15 cellular contexts compared by ENCODE assay signal in the genomic region with DNA sequence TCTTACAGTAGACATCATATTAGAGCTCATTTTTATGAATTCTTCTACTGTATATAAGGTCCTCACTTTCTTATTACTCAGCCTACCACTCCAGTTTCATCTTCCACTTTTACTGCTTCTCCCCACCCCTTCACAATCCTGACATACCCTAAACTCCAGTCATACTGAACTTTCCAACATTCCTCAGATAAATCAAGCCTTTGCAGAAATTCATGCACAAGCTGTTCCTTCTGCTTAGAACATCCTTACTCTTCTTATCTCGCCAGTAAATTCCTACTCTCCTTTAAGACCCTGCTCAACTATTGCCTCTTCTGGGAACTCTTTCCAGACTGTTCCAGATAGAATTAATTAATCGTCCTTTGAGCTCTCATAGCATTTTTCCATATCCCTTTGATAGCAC. TPM values are rescaled to one million over a fixed set of nuclear protein-coding genes. Genes with fewer than 3 reads are reported as not detected.
DNase-seq lines count a peak whose midpoint lies in the region; ATAC-seq and TF ChIP-seq lines count a peak whose summit lies in the region.
"Had no signal": no experiment of that assay in that cellular context is flagged by ENCODE, and none has a peak within 500 bp of the region (broad histone marks: within the 10 kb centered on the region; RNA-seq: fewer than 3 reads in every experiment).

No MANE protein-coding gene starts in this region.

- DNase-seq in AG10803 (ENCODE audit: low read depth) (peak; percentile 86), LHCN-M2 (ENCODE audit: low read depth) (peak; percentile 77), epithelial cell of esophagus (ENCODE audit: low read depth) (peak; percentile 7), myocyte (ENCODE audit: low read depth) (peak; percentile 36), iPS-NIHi7 (ENCODE audit: extremely low spot score) (no peak)
- DNase-seq: activated CD4-positive, alpha-beta memory T cell treated with anti-CD3 and anti-CD28 coated beads, Interleukin-2, amount 10 ng/mL, durations not matched to agents 7 days and 5 days; CD4-positive, alpha-beta T cell; gastrocnemius medialis; GDM1; SHP77; stimulated activated CD4-positive, alpha-beta T cell treated with anti-CD3 and anti-CD28 coated beads, Interleukin-1b, Interleukin-23, amount 100 ng/mL, for 48 hours had no signal

- ATAC-seq in GM19035 (IDR thresholded peaks at IDR 0.05; ENCODE audit: unreplicated experiment) (no peak), GM18517 (IDR thresholded peaks at IDR 0.05; ENCODE audit: unreplicated experiment) (no peak), GM19463 (IDR thresholded peaks at IDR 0.05; ENCODE audit: unreplicated experiment) (no peak)
- ATAC-seq: gastrocnemius medialis had no signal

- TF ChIP-seq CTCF in AG10803 (conservative IDR thresholded peaks at IDR 0.05; ENCODE audit: low read length) (no peak), epithelial cell of esophagus (IDR thresholded peaks at IDR 0.05; ENCODE audit: insufficient read depth, low read depth, low read length, missing control alignments) (no peak)

- no peak overlapping the region for H3K4me3 ChIP-seq in AG10803 (ENCODE audit: low read length)
- no peak overlapping the region for H3K4me3 ChIP-seq in epithelial cell of esophagus (ENCODE audit: low read length)
- H3K4me3 ChIP-seq: gastrocnemius medialis, prostate gland had no signal

RNA-seq across cellular contexts. Expression of a gene that starts 24.8 kb away (rescaled TPM):
- total RNA-seq in LHCN-M2 (2014; rRNA removed): 0.11 and 0.13 TPM in 2 replicates
- polyA plus RNA-seq in LHCN-M2 (2012): 0.09 TPM
- total RNA-seq in myocyte: 0.52 and 1.2 TPM in 2 replicates
- polyA plus RNA-seq in myocyte (2012): 0.32 TPM
- total RNA-seq: activated CD4-positive, alpha-beta memory T cell treated with anti-CD3 and anti-CD28 coated beads, Interleukin-2, amount 10 ng/mL, durations not matched to agents 7 days and 5 days; CD4-positive, alpha-beta T cell had no signal
